In genomic region chr3:143283432-143284128, GRCh38 we compare ENCODE assay signal across 1 cellular context.
A peak's percentile ranks its signal among the peaks of the same experiment; 100 is the strongest.
TF ChIP-seq lines count a peak whose summit lies in the region.

No MANE protein-coding gene starts in this region.

TF ChIP-seq in K562, 482 proteins besides CTCF, POLR2A, EP300 and RAD21 (continued from another document and continues in another):
- TF ChIP-seq ARID4B (CRISPR knock-in tag; IDR thresholded peaks at IDR 0.05) (no peak), ZNF311 (CRISPR knock-in tag; IDR thresholded peaks at IDR 0.05) (no peak), ZNF449 (CRISPR knock-in tag; IDR thresholded peaks at IDR 0.05) (no peak), AFF4 (CRISPR knock-in tag; IDR thresholded peaks at IDR 0.05) (no peak), PHTF2 (CRISPR knock-in tag; IDR thresholded peaks at IDR 0.05) (no peak), CREB5 (CRISPR knock-in tag; IDR thresholded peaks at IDR 0.05) (no peak), PREB (CRISPR knock-in tag; IDR thresholded peaks at IDR 0.05) (no peak), STAT5B (CRISPR knock-in tag; IDR thresholded peaks at IDR 0.05) (no peak), SFPQ (IDR thresholded peaks at IDR 0.05; ENCODE audit: low read depth, low read length) (no peak), BDP1 (IDR thresholded peaks at IDR 0.05; ENCODE audit: insufficient read depth, insufficient read length) (no peak), ZHX1 (conservative IDR thresholded peaks at IDR 0.05; ENCODE audit: low read length) (no peak), FOXP4 (CRISPR knock-in tag; IDR thresholded peaks at IDR 0.05; ENCODE audit: borderline replicate concordance) (no peak), MXI1 (IDR thresholded peaks at IDR 0.05; ENCODE audit: low read depth, low read length) (no peak), RBM22 (IDR thresholded peaks at IDR 0.05; ENCODE audit: low read depth, low read length, poor library complexity, severe bottlenecking) (no peak), ZNF143 (CRISPR knock-in tag; IDR thresholded peaks at IDR 0.05) (no peak), RUNX1 (IDR thresholded peaks at IDR 0.05; ENCODE audit: low read depth) (peak; percentile 71; the same call in 1 of the 2 replicates), ARID3B (CRISPR knock-in tag; IDR thresholded peaks at IDR 0.05; ENCODE audit: borderline replicate concordance) (no peak), ZNF140 (CRISPR knock-in tag; IDR thresholded peaks at IDR 0.05) (no peak), PRDM10 (IDR thresholded peaks at IDR 0.05; ENCODE audit: partially characterized antibody) (peak; percentile 44), CHD1 (IDR thresholded peaks at IDR 0.05; ENCODE audit: low read length) (no peak), ZNF175 (CRISPR knock-in tag; IDR thresholded peaks at IDR 0.05; ENCODE audit: low read depth) (no peak), RBM25 (IDR thresholded peaks at IDR 0.05; ENCODE audit: low read depth, low read length, severe bottlenecking) (no peak)
